In the genomic region with DNA sequence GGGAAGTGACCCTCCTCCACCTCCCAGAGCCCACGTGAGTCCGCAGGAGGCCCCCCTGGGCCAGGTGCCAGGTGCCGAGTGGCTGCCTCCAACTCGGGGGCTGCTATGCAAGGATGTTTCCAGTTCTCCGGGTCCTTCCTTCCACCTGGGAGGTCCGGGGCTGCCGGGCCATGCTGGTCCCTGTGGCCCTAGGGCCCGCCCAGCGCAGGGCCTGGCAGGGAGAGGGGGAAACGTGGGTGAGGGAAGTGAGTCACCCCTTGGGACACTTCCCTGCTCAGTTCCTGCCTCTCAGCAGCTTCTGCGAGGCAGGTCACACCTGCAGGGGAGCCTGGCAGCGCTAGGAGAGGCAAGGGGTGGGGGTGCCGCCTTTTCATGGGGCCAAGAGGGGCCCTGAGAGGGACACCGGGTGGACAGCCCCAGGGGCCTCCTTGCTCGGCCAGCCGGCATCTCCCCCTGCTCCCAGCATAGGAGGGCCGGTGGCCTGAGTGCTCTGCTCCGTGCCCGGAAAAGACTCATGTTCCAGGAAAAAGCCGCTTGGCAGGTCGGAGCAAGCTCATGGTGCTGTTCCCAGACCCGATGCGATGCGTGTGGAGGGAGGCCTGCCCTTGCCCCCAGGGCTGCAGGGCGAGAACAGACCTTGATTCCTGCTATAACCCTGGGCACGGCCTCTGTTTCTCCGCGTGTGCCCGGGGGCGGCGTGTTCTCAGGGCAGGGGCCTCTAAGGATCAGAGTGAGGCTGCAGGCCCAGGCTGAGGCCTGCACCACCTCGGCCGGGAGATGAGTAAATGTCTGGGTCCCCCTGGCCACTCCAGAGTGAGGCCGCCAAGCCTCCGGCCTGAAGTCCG, we compare ENCODE assay signal across 9 cellular contexts. TPM values are rescaled to one million over a fixed set of nuclear protein-coding genes. Genes with fewer than 3 reads are reported as not detected.
DNase-seq lines count a peak whose midpoint lies in the region; TF ChIP-seq lines count a peak whose summit lies in the region.
"Had no signal": no experiment of that assay in that cellular context is flagged by ENCODE, and none has a peak within 500 bp of the region (broad histone marks: within the 10 kb centered on the region; RNA-seq: fewer than 3 reads in every experiment).

No MANE protein-coding gene starts in this region.

- WGBS in prostate gland = 13% methylated on average over 26 of the region's 36 CpGs

- H3K36me3 ChIP-seq in SJCRH30 (no peaks in the 10 kb centered on the region), prostate gland (no peaks in the 10 kb centered on the region)
- H3K36me3 ChIP-seq in CD4-positive, alpha-beta memory T cell (ENCODE audit: insufficient read depth, low read length) = no peaks in the 10 kb centered on the region

- peaks cover 38% of the 10 kb centered on the region for H3K4me1 ChIP-seq in SJCRH30
- H3K4me1 ChIP-seq in prostate gland (replicated peaks) = peaks cover 11% of the 10 kb centered on the region
- H3K4me1 ChIP-seq in CD4-positive, alpha-beta memory T cell (ENCODE audit: insufficient read depth, low read length) = no peaks in the 10 kb centered on the region

- DNase-seq in DMS 273 (lab: John Stamatoyannopoulos, UW; ENCODE audit: unreplicated experiment) (peak; percentile 73), DMS 273 treated with DMSO at 0.1 percent for 48 hours (lab: John Stamatoyannopoulos, UW) (no peak), SJCRH30 (peak; percentile 82 to 84), fibroblast of the aortic adventitia (ENCODE audit: low read depth) (peak; percentile 81), prostate gland (ENCODE audit: low spot score) (peak; percentile 70), middle frontal gyrus (ENCODE audit: extremely low spot score, low spot score) (no peak), epidermal melanocyte (ENCODE audit: insufficient read length, low spot score) (no peak)
- DNase-seq in CD4-positive, alpha-beta memory T cell = no peak

- peaks cover 0 to 15% (median 6%) of the 10 kb centered on the region in 8 donors for H3K9me3 Mint-ChIP-seq in CD4-positive, alpha-beta memory T cell

- H3K27me3 Mint-ChIP-seq in CD4-positive, alpha-beta memory T cell = no peaks in the 10 kb centered on the region

- H3K36me3 Mint-ChIP-seq in CD4-positive, alpha-beta memory T cell = no peaks in the 10 kb centered on the region
- H3K36me3 Mint-ChIP-seq: T-cell had no signal

- H3K27ac ChIP-seq in SJCRH30 (peak overlapping the region; percentile 97), prostate gland (peak overlapping the region; percentile 95)
- no peak overlapping the region for H3K27ac ChIP-seq in CD4-positive, alpha-beta memory T cell (ENCODE audit: low read depth, low read length)

- H3K4me1 Mint-ChIP-seq in CD4-positive, alpha-beta memory T cell = peaks cover 0 to 5% (median 3%) of the 10 kb centered on the region in 4 donors

- H3K4me3 ChIP-seq in SJCRH30 = peak overlapping the region; percentile 62
- peak overlapping the region; percentile 55 for H3K4me3 ChIP-seq in fibroblast of the aortic adventitia (ENCODE audit: low read depth, low read length)
- no peak overlapping the region for H3K4me3 ChIP-seq in prostate gland
- H3K4me3 ChIP-seq in CD4-positive, alpha-beta memory T cell (ENCODE audit: low read length in 2 of 2) = no peak overlapping the region

- no peak for TF ChIP-seq CTCF in fibroblast of the aortic adventitia (IDR thresholded peaks at IDR 0.05; ENCODE audit: insufficient read depth, low read length)
- TF ChIP-seq CTCF in prostate gland (IDR thresholded peaks at IDR 0.05) = no peak

- H3K27me3 ChIP-seq in SJCRH30 (no peaks in the 10 kb centered on the region), prostate gland (replicated peaks; ENCODE audit: insufficient read depth) (no peaks in the 10 kb centered on the region)
- H3K27me3 ChIP-seq in CD4-positive, alpha-beta memory T cell (ENCODE audit: insufficient read depth, low read length) = no peaks in the 10 kb centered on the region

- peak; percentile 56 for TF ChIP-seq POLR2A in prostate gland (IDR thresholded peaks at IDR 0.05)

- no peaks in the 10 kb centered on the region for H3K9me3 ChIP-seq in SJCRH30 (replicated peaks)
- H3K9me3 ChIP-seq in prostate gland = no peaks in the 10 kb centered on the region
- peaks cover 0 to 9% of the 10 kb centered on the region in 2 donors for H3K9me3 ChIP-seq in CD4-positive, alpha-beta memory T cell (ENCODE audit: control insufficient read depth in 1 of 2, low read length in 2 of 2)

- no peak overlapping the region for H3K4me3 Mint-ChIP-seq in CD4-positive, alpha-beta memory T cell
- H3K4me3 Mint-ChIP-seq: T-cell had no signal

- intact Hi-C loops in prostate gland (cut with DNase I) = no loop called here
- intact Hi-C loops in CD4-positive, alpha-beta memory T cell (cut with micrococcal nuclease) = loop anchor here (5.0 kb wide), 1 partner anchor 305 kb away; no protein-coding TSS in a partner anchor

- H3K27ac Mint-ChIP-seq in CD4-positive, alpha-beta memory T cell = no peak overlapping the region
- H3K27ac Mint-ChIP-seq: T-cell had no signal

- POLR2A ChIA-PET in CD4-positive, alpha-beta memory T cell (lab: Charles Lee; ENCODE audit: partially characterized antibody) = interaction anchor here (0.9 to 1.9 kb wide), 5 partner anchors 29 to 334 kb away, joined by 3 to 19 read pairs (median 7); no protein-coding TSS in a partner anchor

- CTCF ChIA-PET in CD4-positive, alpha-beta memory T cell (lab: Charles Lee; ENCODE audit: partially characterized antibody) = interaction anchor here (0.6 to 5.4 kb wide), 39 partner anchors 10 to 526 kb away, joined by 3 to 236 read pairs (median 4); a partner anchor contains a TSS

RNA-seq across cellular contexts. Expression of a gene that starts 30.3 kb away (rescaled TPM):
- not detected in 2 replicates for total RNA-seq in SJCRH30 (2014; rRNA removed; shearing (Covaris generic))
- total RNA-seq in fibroblast of the aortic adventitia (ENCODE audit: low replicate concordance) (0.18 TPM in 1 of 2 replicates, not detected in the other), prostate gland (1 to 10 TPM; 7.5 to 7.7 TPM)
- not detected for total RNA-seq in CD4-positive, alpha-beta memory T cell
- polyA plus RNA-seq in CD4-positive, alpha-beta memory T cell = not detected

Comparison
In these comparisons a context has a peak if more than half of its experiments do, and no peak if none do; other contexts are left out.
1. DNase-seq: peak in DMS 273 (single experiment), SJCRH30 (2 of 2), fibroblast of the aortic adventitia (single experiment) and prostate gland (single experiment); none in DMS 273 treated with DMSO at 0.1 percent for 48 hours (single experiment), CD4-positive, alpha-beta memory T cell (0 of 5), middle frontal gyrus (single experiment) and epidermal melanocyte (single experiment).
2. H3K4me3 ChIP-seq: peak in SJCRH30 (single experiment) and fibroblast of the aortic adventitia (single experiment); none in prostate gland (0 of 2) and CD4-positive, alpha-beta memory T cell (0 of 2).